ENCODE assay signal across 7 cellular contexts in the genomic region with DNA sequence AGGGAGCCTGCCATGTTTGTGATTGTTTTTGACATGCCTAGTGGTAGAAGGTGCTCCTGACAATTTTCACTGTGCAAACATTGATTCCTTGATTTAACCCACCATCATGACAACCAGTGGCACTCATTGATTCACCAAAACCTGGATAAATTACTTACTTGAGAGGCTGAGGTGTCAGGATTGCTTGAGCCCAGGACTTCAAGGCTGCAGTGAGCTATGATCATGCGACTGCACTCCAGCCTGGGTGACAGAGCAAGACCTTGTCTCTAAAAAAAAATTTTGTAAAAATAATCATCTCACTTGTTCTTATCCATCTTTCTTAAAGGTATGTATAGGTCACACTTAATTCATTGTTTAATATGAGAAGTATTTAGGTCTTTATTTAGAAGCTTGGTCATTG.
"Had no signal": no experiment of that assay in that cellular context is flagged by ENCODE, and none has a peak within 500 bp of the region (broad histone marks: within the 10 kb centered on the region; RNA-seq: fewer than 3 reads in every experiment).

No MANE protein-coding gene starts in this region.

- H3K9me3 Mint-ChIP-seq: IgD-negative memory B cell had no signal

- DNase-seq: GM23248, GOT3, H7, HCEC 1CT, KBM-7 had no signal

- H3K4me1 Mint-ChIP-seq: IgD-negative memory B cell had no signal

- H3K27me3 Mint-ChIP-seq: IgD-negative memory B cell had no signal

- FAIRE-seq: HTR-8/SVneo had no signal

- H3K4me3 ChIP-seq: GM23248 had no signal

- H3K36me3 Mint-ChIP-seq: IgD-negative memory B cell had no signal

- H3K27ac ChIP-seq: GM23248 had no signal

- H3K27ac Mint-ChIP-seq: IgD-negative memory B cell had no signal
